1 cellular context compared by ENCODE assay signal in genomic region chr10:73730153-73730906, GRCh38.
TF ChIP-seq lines count a peak whose summit lies in the region.

No MANE protein-coding gene starts in this region.

TF ChIP-seq in IMR-90, 13 proteins besides CTCF, POLR2A, EP300 and RAD21:
- TF ChIP-seq SMC3 (IDR thresholded peaks at IDR 0.05; ENCODE audit: low read depth, low read length) (peak; percentile 4; the same call in 1 of the 2 replicates), CHD1 (IDR thresholded peaks at IDR 0.05; ENCODE audit: low read depth, low read length) (no peak), MXI1 (IDR thresholded peaks at IDR 0.05; ENCODE audit: borderline replicate concordance, low read depth, low read length) (0 out of 2 replicates have a peak, but pooled peaks have one; percentile 21), CEBPB (IDR thresholded peaks at IDR 0.05; ENCODE audit: low read depth, low read length) (no peak), NFE2L2 (IDR thresholded peaks at IDR 0.05; ENCODE audit: low read depth, low read length) (no peak), FOS (IDR thresholded peaks at IDR 0.05; ENCODE audit: low read depth, low read length) (no peak)
